Comparison of ENCODE assay signal across 11 cellular contexts in the genomic region with DNA sequence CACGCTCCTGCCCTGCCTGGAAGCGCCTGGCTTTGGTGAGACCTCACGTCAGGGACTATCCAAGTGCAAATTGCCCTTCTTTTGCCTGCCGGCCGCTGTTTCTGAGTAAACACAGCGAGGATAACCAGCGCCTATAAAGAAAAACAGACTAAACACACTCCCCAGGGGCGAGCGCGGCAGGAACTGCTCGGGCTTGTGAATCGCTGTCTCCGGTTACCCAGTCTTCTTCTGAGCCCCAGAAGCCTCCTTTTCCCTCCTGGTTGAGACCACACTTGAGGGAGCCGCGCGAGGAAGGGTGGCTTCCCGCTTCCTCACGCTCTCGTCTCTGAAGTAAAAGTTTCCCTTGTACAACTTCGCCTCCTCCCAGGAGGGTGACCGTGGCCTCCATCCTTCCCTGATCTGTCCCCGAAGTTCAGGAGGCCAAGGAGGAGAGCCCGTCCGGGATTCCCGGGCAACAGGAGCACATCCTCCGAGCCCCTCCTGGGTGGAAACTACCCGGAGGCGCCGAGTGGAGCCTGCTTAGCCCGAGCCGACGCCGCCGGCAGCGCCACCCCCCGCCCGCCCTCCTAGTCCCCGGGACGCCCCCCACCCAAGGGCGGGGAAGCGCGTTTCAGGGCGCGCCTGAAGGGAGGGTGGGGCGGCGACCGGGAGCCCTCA. TPM values are rescaled to one million over a fixed set of nuclear protein-coding genes. Genes with fewer than 3 reads are reported as not detected.
DNase-seq lines count a peak whose midpoint lies in the region; ATAC-seq and TF ChIP-seq lines count a peak whose summit lies in the region.
"Had no signal": no experiment of that assay in that cellular context is flagged by ENCODE, and none has a peak within 500 bp of the region (broad histone marks: within the 10 kb centered on the region; RNA-seq: fewer than 3 reads in every experiment).

No MANE protein-coding gene starts in this region.

- no peaks in the 10 kb centered on the region for H3K4me1 ChIP-seq in NT2/D1 (ENCODE audit: insufficient read depth, insufficient read length)
- H3K4me1 ChIP-seq in right cardiac atrium (ENCODE audit: control insufficient read depth, insufficient read depth, low read length) = no peaks in the 10 kb centered on the region
- no peaks in the 10 kb centered on the region for H3K4me1 ChIP-seq in psoas muscle
- H3K4me1 ChIP-seq in aorta (ENCODE audit: control insufficient read depth in 1 of 2, insufficient read depth in 2 of 2, low read length in 2 of 2) = no peaks in the 10 kb centered on the region
- H3K4me1 ChIP-seq in colonic mucosa = no peaks in the 10 kb centered on the region

- peak overlapping the region; percentile 61 for H3K9ac ChIP-seq in NT2/D1 (ENCODE audit: insufficient read length, low read depth)
- no peak overlapping the region for H3K9ac ChIP-seq in colonic mucosa (ENCODE audit: low read depth in 2 of 2, low read length in 2 of 2)

- H3K36me3 ChIP-seq in NT2/D1 (ENCODE audit: insufficient read depth, insufficient read length, low read length) = no peaks in the 10 kb centered on the region
- H3K36me3 ChIP-seq in psoas muscle (ENCODE audit: insufficient read depth in 1 of 2, low read depth in 1 of 2) = no peaks in the 10 kb centered on the region
- H3K36me3 ChIP-seq in aorta (ENCODE audit: control insufficient read depth in 1 of 2, insufficient read depth in 2 of 2, low read length in 1 of 2) = no peaks in the 10 kb centered on the region
- no peaks in the 10 kb centered on the region for H3K36me3 ChIP-seq in colonic mucosa

- TF ChIP-seq CTCF in GM10266 (IDR thresholded peaks at IDR 0.05; ENCODE audit: control insufficient read depth, insufficient read depth, low read depth, missing control alignments) (no peak), psoas muscle (IDR thresholded peaks at IDR 0.05) (no peak), colonic mucosa (IDR thresholded peaks at IDR 0.05) (no peak)

- intact Hi-C loops in right cardiac atrium (cut with DNase I) = loop anchor here in 1 of 4 donors (10.0 kb wide), 1 partner anchor 650 kb away; no protein-coding TSS in a partner anchor
- intact Hi-C loops in psoas muscle (cut with DNase I) = loop anchor here in 1 of 2 donors (5.0 kb wide), 1 partner anchor 658 kb away; no protein-coding TSS in a partner anchor
- intact Hi-C loops in aorta (cut with DNase I) = no loop called here
- intact Hi-C loops in colonic mucosa (cut with DNase I) = loop anchor here (10.0 kb wide), 1 partner anchor 660 kb away; no protein-coding TSS in a partner anchor

- WGBS in right cardiac atrium = 1% methylated on average over 47 of the region's 47 CpGs
- 0 to 1% (median 1%) methylated on average over 42 to 47 of the region's 47 CpGs for WGBS in psoas muscle, 3 donors
- 0 to 1% methylated on average over 47 of the region's 47 CpGs for WGBS in aorta, 2 donors

- peaks cover 3% of the 10 kb centered on the region for H3K27me3 ChIP-seq in NT2/D1 (ENCODE audit: insufficient read depth, insufficient read length)
- no peaks in the 10 kb centered on the region for H3K27me3 ChIP-seq in right cardiac atrium (ENCODE audit: control insufficient read depth, insufficient read depth)
- peaks cover 0 to 20% (median 7%) of the 10 kb centered on the region in 3 donors for H3K27me3 ChIP-seq in psoas muscle (ENCODE audit: insufficient read depth in 3 of 3, low read length in 2 of 3)
- no peaks in the 10 kb centered on the region for H3K27me3 ChIP-seq in aorta (ENCODE audit: control insufficient read depth in 1 of 2, insufficient read depth in 2 of 2, low read length in 1 of 2)
- peaks cover 21% of the 10 kb centered on the region for H3K27me3 ChIP-seq in colonic mucosa

- peak overlapping the region; percentile 52 for H3K4me3 ChIP-seq in NT2/D1 (ENCODE audit: insufficient read length, low read depth)
- peak overlapping the region; percentile 42 for H3K4me3 ChIP-seq in right cardiac atrium (ENCODE audit: low read length)
- H3K4me3 ChIP-seq in psoas muscle = peak overlapping the region; percentile 67
- no peak overlapping the region for H3K4me3 ChIP-seq in aorta (ENCODE audit: low read length in 2 of 2)
- no peak overlapping the region for H3K4me3 ChIP-seq in colonic mucosa

- H3K9me3 ChIP-seq in NT2/D1 (ENCODE audit: insufficient read depth, low read length) (no peaks in the 10 kb centered on the region), right cardiac atrium (ENCODE audit: control insufficient read depth, low read length) (peaks cover 1% of the 10 kb centered on the region), psoas muscle (no peaks in the 10 kb centered on the region), aorta (ENCODE audit: control insufficient read depth, low read length) (peaks cover 2% of the 10 kb centered on the region), colonic mucosa (no peaks in the 10 kb centered on the region)

- DNase-seq in GM10266 (ENCODE audit: extremely low spot score) = peak; percentile 12
- peak; percentile 13 for DNase-seq in NT2/D1 (ENCODE audit: low read depth, low spot score)
- peak in 2 of 3 donors; percentile 28 to 44 for DNase-seq in right cardiac atrium
- DNase-seq in psoas muscle = peak in 1 of 2 donors; percentile 43
- no peak for DNase-seq in aorta
- DNase-seq in colonic mucosa = no peak
- DNase-seq: activated gamma-delta T cell had no signal

- H3K27ac ChIP-seq in right cardiac atrium (ENCODE audit: low read length) = no peak overlapping the region
- H3K27ac ChIP-seq in psoas muscle = no peak overlapping the region
- H3K27ac ChIP-seq in aorta (ENCODE audit: low read depth in 1 of 2, low read length in 2 of 2) = no peak overlapping the region
- no peak overlapping the region for H3K27ac ChIP-seq in colonic mucosa

- peak; percentile 41 to 42 for ATAC-seq in right cardiac atrium
- peak in 1 of 4 donors; percentile 18 for ATAC-seq in psoas muscle
- ATAC-seq in HG03139 (IDR thresholded peaks at IDR 0.05; ENCODE audit: unreplicated experiment) = no peak
- no peak for ATAC-seq in aorta (ENCODE audit: low FRiP score)
- ATAC-seq in HG02571 (IDR thresholded peaks at IDR 0.05; ENCODE audit: unreplicated experiment) = no peak
- ATAC-seq: stimulated activated memory B cell treated with anti-CD40 and anti-IgM and Interleukin-4, amounts not matched to agents 10 μg/mL and 1 μg/mL and 100 μg/mL, for 72 hours had no signal

RNA-seq across cellular contexts. Expression of gene HCN1, which starts 1.0 kb away (rescaled TPM):
- total RNA-seq in right cardiac atrium = 10 to 100 TPM; 13.1 to 15.5 (median 14.3) TPM
- 5.1 TPM for polyA plus RNA-seq in right cardiac atrium
- under 1 TPM in 2 of 4 donors, not detected in 2; 0.20 to 0.36 TPM for total RNA-seq in psoas muscle
- under 1 TPM in 2 of 3 donors, not detected in 1; 0.27 to 0.31 TPM for polyA plus RNA-seq in psoas muscle
- total RNA-seq in aorta = under 1 TPM in 1 of 2 donors, not detected in 1; 0.18 TPM
- not detected for polyA plus RNA-seq in aorta
- total RNA-seq in colonic mucosa = under 1 TPM; 0.07 to 0.11 TPM
- total RNA-seq: RPMI7951 had no signal

Comparison
In these comparisons a context has a peak if more than half of its experiments do, and no peak if none do; other contexts are left out.
1. DNase-seq: peak in GM10266 (single experiment), NT2/D1 (single experiment) and right cardiac atrium (2 of 3); none in aorta (0 of 2) and colonic mucosa (single experiment).
2. H3K4me3 ChIP-seq: peak in NT2/D1 (single experiment), right cardiac atrium (single experiment) and psoas muscle (single experiment); none in aorta (0 of 2) and colonic mucosa (single experiment).
3. ATAC-seq: peak in right cardiac atrium (2 of 2); none in HG03139 (single experiment), aorta (single experiment) and HG02571 (single experiment).
4. RNA of gene HCN1, which starts 1.0 kb away (total RNA-seq): 13.1 to 15.5 TPM in right cardiac atrium; 0.20 to 0.36 TPM in psoas muscle, 0.18 TPM in aorta and 0.07 to 0.11 TPM in colonic mucosa; every median in the first group is over 10 times any median in the second.